In the genomic region with DNA sequence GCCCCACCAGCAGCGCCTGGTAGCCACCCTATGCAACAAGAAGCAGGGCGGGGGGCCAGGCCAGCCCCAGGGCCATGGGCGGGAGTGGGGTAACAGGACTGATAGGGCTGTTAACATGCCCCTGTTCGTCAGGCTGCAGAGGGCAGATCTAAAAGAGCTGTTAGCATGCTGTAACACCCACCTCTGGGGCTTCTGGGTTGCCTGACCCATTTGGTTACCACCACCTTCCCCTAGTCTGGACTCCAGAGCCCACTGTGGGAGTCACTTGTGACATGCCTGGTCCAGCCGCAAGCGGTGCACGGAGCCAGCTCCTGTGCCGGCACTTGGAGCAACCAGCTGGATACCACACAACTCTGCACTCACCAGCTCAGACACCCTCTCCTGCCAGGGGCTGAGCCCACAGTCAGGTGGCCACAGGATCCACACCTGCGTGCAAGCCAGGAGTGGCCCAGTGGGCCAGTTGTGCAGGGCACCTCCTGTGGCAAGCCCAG, we compare ENCODE assay signal across 2 cellular contexts.
TF ChIP-seq lines count a peak whose summit lies in the region.

No MANE protein-coding gene starts in this region.

TF ChIP-seq in A549, 52 proteins besides CTCF, POLR2A, EP300 and RAD21 (continued from another document):
- TF ChIP-seq REST (IDR thresholded peaks at IDR 0.05) (no peak), CHD4 (IDR thresholded peaks at IDR 0.05; ENCODE audit: borderline replicate concordance) (no peak), TP53 (CRISPR knock-in tag; IDR thresholded peaks at IDR 0.05) (no peak), FOXS1 (CRISPR knock-in tag; IDR thresholded peaks at IDR 0.05) (no peak), HEYL (CRISPR knock-in tag; IDR thresholded peaks at IDR 0.05) (no peak), MYC (IDR thresholded peaks at IDR 0.05; ENCODE audit: borderline replicate concordance, low read length) (no peak), ZFP36 (IDR thresholded peaks at IDR 0.05; ENCODE audit: borderline replicate concordance, partially characterized antibody) (no peak), NFE2L2 (conservative IDR thresholded peaks at IDR 0.05; ENCODE audit: low read length) (no peak)
- TF ChIP-seq, protein P1, sequence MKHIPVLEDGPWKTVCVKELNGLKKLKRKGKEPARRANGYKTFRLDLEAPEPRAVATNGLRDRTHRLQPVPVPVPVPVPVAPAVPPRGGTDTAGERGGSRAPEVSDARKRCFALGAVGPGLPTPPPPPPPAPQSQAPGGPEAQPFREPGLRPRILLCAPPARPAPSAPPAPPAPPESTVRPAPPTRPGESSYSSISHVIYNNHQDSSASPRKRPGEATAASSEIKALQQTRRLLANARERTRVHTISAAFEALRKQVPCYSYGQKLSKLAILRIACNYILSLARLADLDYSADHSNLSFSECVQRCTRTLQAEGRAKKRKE (CRISPR knock-in tag; IDR thresholded peaks at IDR 0.05; ENCODE audit: low read depth), result no peak
- TF ChIP-seq, protein P2, sequence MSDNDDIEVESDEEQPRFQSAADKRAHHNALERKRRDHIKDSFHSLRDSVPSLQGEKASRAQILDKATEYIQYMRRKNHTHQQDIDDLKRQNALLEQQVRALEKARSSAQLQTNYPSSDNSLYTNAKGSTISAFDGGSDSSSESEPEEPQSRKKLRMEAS (IDR thresholded peaks at IDR 0.05), result no peak

TF ChIP-seq in GM23338, 12 proteins besides CTCF, POLR2A, EP300 and RAD21 (continued from another document):
- TF ChIP-seq ETS1 (IDR thresholded peaks at IDR 0.05) (no peak), EZH2phosphoT487 (IDR thresholded peaks at IDR 0.05; ENCODE audit: unreplicated experiment) (no peak), STAT1 (IDR thresholded peaks at IDR 0.05; ENCODE audit: unreplicated experiment) (no peak), REST (IDR thresholded peaks at IDR 0.05; ENCODE audit: unreplicated experiment) (no peak)
- TF ChIP-seq, protein P3, sequence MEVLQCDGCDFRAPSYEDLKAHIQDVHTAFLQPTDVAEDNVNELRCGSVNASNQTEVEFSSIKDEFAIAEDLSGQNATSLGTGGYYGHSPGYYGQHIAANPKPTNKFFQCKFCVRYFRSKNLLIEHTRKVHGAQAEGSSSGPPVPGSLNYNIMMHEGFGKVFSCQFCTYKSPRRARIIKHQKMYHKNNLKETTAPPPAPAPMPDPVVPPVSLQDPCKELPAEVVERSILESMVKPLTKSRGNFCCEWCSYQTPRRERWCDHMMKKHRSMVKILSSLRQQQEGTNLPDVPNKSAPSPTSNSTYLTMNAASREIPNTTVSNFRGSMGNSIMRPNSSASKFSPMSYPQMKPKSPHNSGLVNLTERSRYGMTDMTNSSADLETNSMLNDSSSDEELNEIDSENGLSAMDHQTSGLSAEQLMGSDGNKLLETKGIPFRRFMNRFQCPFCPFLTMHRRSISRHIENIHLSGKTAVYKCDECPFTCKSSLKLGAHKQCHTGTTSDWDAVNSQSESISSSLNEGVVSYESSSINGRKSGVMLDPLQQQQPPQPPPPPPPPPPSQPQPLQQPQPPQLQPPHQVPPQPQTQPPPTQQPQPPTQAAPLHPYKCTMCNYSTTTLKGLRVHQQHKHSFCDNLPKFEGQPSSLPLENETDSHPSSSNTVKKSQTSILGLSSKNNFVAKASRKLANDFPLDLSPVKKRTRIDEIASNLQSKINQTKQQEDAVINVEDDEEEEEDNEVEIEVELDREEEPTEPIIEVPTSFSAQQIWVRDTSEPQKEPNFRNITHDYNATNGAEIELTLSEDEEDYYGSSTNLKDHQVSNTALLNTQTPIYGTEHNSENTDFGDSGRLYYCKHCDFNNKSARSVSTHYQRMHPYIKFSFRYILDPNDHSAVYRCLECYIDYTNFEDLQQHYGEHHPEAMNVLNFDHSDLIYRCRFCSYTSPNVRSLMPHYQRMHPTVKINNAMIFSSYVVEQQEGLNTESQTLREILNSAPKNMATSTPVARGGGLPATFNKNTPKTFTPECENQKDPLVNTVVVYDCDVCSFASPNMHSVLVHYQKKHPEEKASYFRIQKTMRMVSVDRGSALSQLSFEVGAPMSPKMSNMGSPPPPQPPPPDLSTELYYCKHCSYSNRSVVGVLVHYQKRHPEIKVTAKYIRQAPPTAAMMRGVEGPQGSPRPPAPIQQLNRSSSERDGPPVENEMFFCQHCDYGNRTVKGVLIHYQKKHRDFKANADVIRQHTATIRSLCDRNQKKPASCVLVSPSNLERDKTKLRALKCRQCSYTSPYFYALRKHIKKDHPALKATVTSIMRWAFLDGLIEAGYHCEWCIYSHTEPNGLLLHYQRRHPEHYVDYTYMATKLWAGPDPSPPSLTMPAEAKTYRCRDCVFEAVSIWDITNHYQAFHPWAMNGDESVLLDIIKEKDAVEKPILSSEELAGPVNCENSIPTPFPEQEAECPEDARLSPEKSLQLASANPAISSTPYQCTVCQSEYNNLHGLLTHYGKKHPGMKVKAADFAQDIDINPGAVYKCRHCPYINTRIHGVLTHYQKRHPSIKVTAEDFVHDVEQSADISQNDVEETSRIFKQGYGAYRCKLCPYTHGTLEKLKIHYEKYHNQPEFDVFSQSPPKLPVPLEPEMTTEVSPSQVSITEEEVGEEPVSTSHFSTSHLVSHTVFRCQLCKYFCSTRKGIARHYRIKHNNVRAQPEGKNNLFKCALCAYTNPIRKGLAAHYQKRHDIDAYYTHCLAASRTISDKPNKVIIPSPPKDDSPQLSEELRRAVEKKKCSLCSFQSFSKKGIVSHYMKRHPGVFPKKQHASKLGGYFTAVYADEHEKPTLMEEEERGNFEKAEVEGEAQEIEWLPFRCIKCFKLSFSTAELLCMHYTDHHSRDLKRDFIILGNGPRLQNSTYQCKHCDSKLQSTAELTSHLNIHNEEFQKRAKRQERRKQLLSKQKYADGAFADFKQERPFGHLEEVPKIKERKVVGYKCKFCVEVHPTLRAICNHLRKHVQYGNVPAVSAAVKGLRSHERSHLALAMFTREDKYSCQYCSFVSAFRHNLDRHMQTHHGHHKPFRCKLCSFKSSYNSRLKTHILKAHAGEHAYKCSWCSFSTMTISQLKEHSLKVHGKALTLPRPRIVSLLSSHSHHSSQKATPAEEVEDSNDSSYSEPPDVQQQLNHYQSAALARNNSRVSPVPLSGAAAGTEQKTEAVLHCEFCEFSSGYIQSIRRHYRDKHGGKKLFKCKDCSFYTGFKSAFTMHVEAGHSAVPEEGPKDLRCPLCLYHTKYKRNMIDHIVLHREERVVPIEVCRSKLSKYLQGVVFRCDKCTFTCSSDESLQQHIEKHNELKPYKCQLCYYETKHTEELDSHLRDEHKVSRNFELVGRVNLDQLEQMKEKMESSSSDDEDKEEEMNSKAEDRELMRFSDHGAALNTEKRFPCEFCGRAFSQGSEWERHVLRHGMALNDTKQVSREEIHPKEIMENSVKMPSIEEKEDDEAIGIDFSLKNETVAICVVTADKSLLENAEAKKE (CRISPR knock-in tag; IDR thresholded peaks at IDR 0.05), result no peak
TF ChIP-seq in GM23338: peak in this region for 0.
